ENCODE assay signal across 19 cellular contexts in genomic region chr7:132270517-132270916, GRCh38.
DNase-seq lines count a peak whose midpoint lies in the region; ATAC-seq and TF ChIP-seq lines count a peak whose summit lies in the region.
"Had no signal": no experiment of that assay in that cellular context is flagged by ENCODE, and none has a peak within 500 bp of the region (broad histone marks: within the 10 kb centered on the region; RNA-seq: fewer than 3 reads in every experiment).

No MANE protein-coding gene starts in this region.

- H3K4me3 ChIP-seq in adipocyte (ENCODE audit: low read length) (no peak overlapping the region), adrenal gland (no peak overlapping the region)
- H3K4me3 ChIP-seq: thyroid gland had no signal

- intact Hi-C loops in adrenal gland (cut with DNase I): no loop called here

- no peaks in the 10 kb centered on the region for H3K9me3 Mint-ChIP-seq in immature natural killer cell
- H3K9me3 Mint-ChIP-seq: HFFc6 had no signal

- H3K9me3 ChIP-seq in adipocyte (ENCODE audit: control insufficient read depth, low read length) (no peaks in the 10 kb centered on the region), adrenal gland (replicated peaks in 1 of 3) (no peaks in the 10 kb centered on the region)
- H3K9me3 ChIP-seq: thyroid gland had no signal

- H3K27ac ChIP-seq in adrenal gland: no peak overlapping the region
- H3K27ac ChIP-seq: thyroid gland had no signal

- peaks cover 9% of the 10 kb centered on the region for H3K4me1 ChIP-seq in adipocyte (ENCODE audit: control insufficient read depth, insufficient read depth, low read length)
- no peaks in the 10 kb centered on the region for H3K4me1 ChIP-seq in adrenal gland (replicated peaks in 1 of 2)
- H3K4me1 ChIP-seq: thyroid gland had no signal

- no peaks in the 10 kb centered on the region for H3K4me1 Mint-ChIP-seq in immature natural killer cell

- TF ChIP-seq CTCF in adrenal gland (IDR thresholded peaks at IDR 0.05): no peak

- peak; percentile 26 for DNase-seq in EH (ENCODE audit: low read depth)
- DNase-seq in Kasumi-1 (lab: John Stamatoyannopoulos, UW): peak; percentile 14 to 46
- DNase-seq in adipocyte (ENCODE audit: low read depth): peak; percentile 40
- DNase-seq in iPS-NIHi11 (ENCODE audit: low spot score): peak; percentile 26
- DNase-seq in stimulated activated CD4-positive, alpha-beta T cell treated with anti-CD3 and anti-CD28 coated beads, Interleukin-15, amount 100 ng/mL, for 24 hours: no peak
- DNase-seq in immature natural killer cell: no peak
- DNase-seq in adrenal gland: no peak
- DNase-seq: activated CD4-positive, CD25-positive, alpha-beta regulatory T cell; activated CD8-positive, alpha-beta memory T cell treated with anti-CD3 and anti-CD28 coated beads, Interleukin-2, amount 50 U/mL, for 48 hours; HFFc6; left ventricle myocardium superior; NCI-H1105; NCI-H2227 treated with DMSO at 0.1 percent for 48 hours; right cardiac atrium; stimulated activated CD4-positive, alpha-beta T cell treated with anti-CD3 and anti-CD28 coated beads, Interleukin-4, amount 100 ng/mL, for 1 hour; T-helper 1 cell; thyroid gland had no signal

- no peak for ATAC-seq in HG02571 (IDR thresholded peaks at IDR 0.05; ENCODE audit: unreplicated experiment)
- ATAC-seq: left ventricle myocardium superior, right cardiac atrium had no signal

- H3K36me3 ChIP-seq in adipocyte (ENCODE audit: control insufficient read depth, insufficient read depth, low read length, severe bottlenecking) (no peaks in the 10 kb centered on the region), adrenal gland (replicated peaks in 1 of 2) (no peaks in the 10 kb centered on the region)
- H3K36me3 ChIP-seq: thyroid gland had no signal

- no peak overlapping the region for H3K9ac ChIP-seq in adipocyte (ENCODE audit: low read length)

- 18 to 30% (median 22%) methylated on average over 2 of the region's 2 CpGs for WGBS in adrenal gland, 4 donors

- no peaks in the 10 kb centered on the region for H3K36me3 Mint-ChIP-seq in immature natural killer cell
- H3K36me3 Mint-ChIP-seq: activated naive CD8-positive, alpha-beta T cell had no signal

- H3K27ac Mint-ChIP-seq in immature natural killer cell: no peak overlapping the region
- H3K27ac Mint-ChIP-seq: activated naive CD8-positive, alpha-beta T cell; HFFc6 had no signal

- H3K27me3 ChIP-seq in adipocyte (replicated peaks; ENCODE audit: control insufficient read depth, insufficient read depth, low read length) (no peaks in the 10 kb centered on the region), adrenal gland (no peaks in the 10 kb centered on the region)
- H3K27me3 ChIP-seq: thyroid gland had no signal

- peaks cover 0 to 3% (median 2%) of the 10 kb centered on the region in 3 donors for H3K27me3 Mint-ChIP-seq in immature natural killer cell (ENCODE audit: low read depth in 3 of 3)
- H3K27me3 Mint-ChIP-seq: activated naive CD8-positive, alpha-beta T cell had no signal

- no peak for TF ChIP-seq POLR2A in adrenal gland (IDR thresholded peaks at IDR 0.05)

- H3K4me3 Mint-ChIP-seq in immature natural killer cell: no peak overlapping the region
- H3K4me3 Mint-ChIP-seq: activated naive CD8-positive, alpha-beta T cell; HFFc6 had no signal

Comparison
In these comparisons a context has a peak if more than half of its experiments do, and no peak if none do; other contexts are left out.
1. DNase-seq: peak in EH (single experiment), Kasumi-1 (2 of 2), adipocyte (single experiment) and iPS-NIHi11 (single experiment); none in stimulated activated CD4-positive, alpha-beta T cell treated with anti-CD3 and anti-CD28 coated beads, Interleukin-15, amount 100 ng/mL, for 24 hours (single experiment), immature natural killer cell (0 of 3) and adrenal gland (0 of 7).